1 cellular context compared by ENCODE assay signal in genomic region chr3:48661501-48662139, GRCh38.
TF ChIP-seq lines count a peak whose summit lies in the region.

No MANE protein-coding gene starts in this region.

TF ChIP-seq in HepG2, 621 proteins besides CTCF, POLR2A, EP300 and RAD21 (continued from another document and continues in another):
- TF ChIP-seq SALL1 (CRISPR knock-in tag; IDR thresholded peaks at IDR 0.05) (peak; percentile 100), ZNF556 (CRISPR knock-in tag; IDR thresholded peaks at IDR 0.05; ENCODE audit: borderline replicate concordance) (peak; percentile 99), HNRNPL (IDR thresholded peaks at IDR 0.05; ENCODE audit: low read depth, low read length) (no peak), KLF9 (CRISPR knock-in tag; IDR thresholded peaks at IDR 0.05; ENCODE audit: low read depth) (peak; percentile 100), NCOA2 (CRISPR knock-in tag; IDR thresholded peaks at IDR 0.05) (peak; percentile 97), ZNF501 (CRISPR knock-in tag; IDR thresholded peaks at IDR 0.05) (peak; percentile 100), ZSCAN20 (CRISPR knock-in tag; IDR thresholded peaks at IDR 0.05; ENCODE audit: borderline replicate concordance) (peak; percentile 100), ZNF720 (CRISPR knock-in tag; IDR thresholded peaks at IDR 0.05) (peak; percentile 99), ELF4 (CRISPR knock-in tag; IDR thresholded peaks at IDR 0.05; ENCODE audit: borderline replicate concordance) (peak; percentile 99), ZNF737 (CRISPR knock-in tag; IDR thresholded peaks at IDR 0.05; ENCODE audit: borderline replicate concordance) (peak; percentile 100), SOX13 (IDR thresholded peaks at IDR 0.05) (no peak), SOX13 (CRISPR knock-in tag; conservative IDR thresholded peaks at IDR 0.05 in 1 of 2, IDR thresholded peaks at IDR 0.05 in 1 of 2) (peak in 1 of 2 experiments; percentile 95; a peak in 2 of 4 replicates), ZFP36L2 (CRISPR knock-in tag; IDR thresholded peaks at IDR 0.05) (peak; percentile 100), TFDP2 (CRISPR knock-in tag; IDR thresholded peaks at IDR 0.05) (peak; percentile 93), TAF15 (IDR thresholded peaks at IDR 0.05; ENCODE audit: low read depth, low read length, poor library complexity, severe bottlenecking) (peak; percentile 63), ZBTB43 (CRISPR knock-in tag; conservative IDR thresholded peaks at IDR 0.05) (peak; percentile 100), ZBTB26 (CRISPR knock-in tag; IDR thresholded peaks at IDR 0.05; ENCODE audit: borderline replicate concordance) (peak; percentile 99), GFI1 (CRISPR knock-in tag; IDR thresholded peaks at IDR 0.05; ENCODE audit: borderline replicate concordance) (peak; percentile 97), TRIM24 (CRISPR knock-in tag; IDR thresholded peaks at IDR 0.05) (no peak), DZIP1 (CRISPR knock-in tag; IDR thresholded peaks at IDR 0.05) (peak; percentile 100), ZNF577 (CRISPR knock-in tag; IDR thresholded peaks at IDR 0.05; ENCODE audit: borderline replicate concordance, low read depth) (peak; percentile 99), SMARCC2 (IDR thresholded peaks at IDR 0.05) (no peak), EED (CRISPR knock-in tag; IDR thresholded peaks at IDR 0.05) (peak; percentile 100), SRF (IDR thresholded peaks at IDR 0.05; ENCODE audit: low read depth, low read length) (no peak), ZBTB8A (CRISPR knock-in tag; IDR thresholded peaks at IDR 0.05; ENCODE audit: borderline replicate concordance, low read depth) (peak; percentile 99), ZNF879 (CRISPR knock-in tag; IDR thresholded peaks at IDR 0.05) (peak; percentile 100), PHF21A (CRISPR knock-in tag; IDR thresholded peaks at IDR 0.05) (peak; percentile 90), HMGXB4 (CRISPR knock-in tag; IDR thresholded peaks at IDR 0.05; ENCODE audit: borderline replicate concordance in 1 of 2, low read depth in 1 of 2) (peak; percentile 90 to 98), ZNF781 (CRISPR knock-in tag; IDR thresholded peaks at IDR 0.05; ENCODE audit: borderline replicate concordance, not compliant biosample characterization) (peak; percentile 100), ZBTB7A (CRISPR knock-in tag; IDR thresholded peaks at IDR 0.05) (peak; percentile 100), GZF1 (CRISPR knock-in tag; IDR thresholded peaks at IDR 0.05) (peak; percentile 97), ELF3 (CRISPR knock-in tag; IDR thresholded peaks at IDR 0.05) (peak; percentile 100), E2F1 (CRISPR knock-in tag; IDR thresholded peaks at IDR 0.05) (peak; percentile 99), ZNF136 (CRISPR knock-in tag; IDR thresholded peaks at IDR 0.05; ENCODE audit: low read depth) (peak; percentile 100), TEAD3 (CRISPR knock-in tag; optimal IDR thresholded peaks at IDR 0.05; ENCODE audit: borderline replicate concordance) (peak; percentile 97), ZNF224 (CRISPR knock-in tag; IDR thresholded peaks at IDR 0.05) (peak; percentile 100), NAIF1 (CRISPR knock-in tag; IDR thresholded peaks at IDR 0.05; ENCODE audit: borderline replicate concordance) (peak; percentile 98), MAFG (CRISPR knock-in tag; IDR thresholded peaks at IDR 0.05) (peak; percentile 91), HMGXB3 (CRISPR knock-in tag; IDR thresholded peaks at IDR 0.05; ENCODE audit: borderline replicate concordance) (peak; percentile 99), ZNF12 (CRISPR knock-in tag; IDR thresholded peaks at IDR 0.05) (peak; percentile 99), HBP1 (CRISPR knock-in tag; IDR thresholded peaks at IDR 0.05; ENCODE audit: low read depth) (peak; percentile 100), ZNF597 (CRISPR knock-in tag; IDR thresholded peaks at IDR 0.05) (0 out of 2 replicates have a peak, but pooled peaks have one; percentile 80), ZNF292 (CRISPR knock-in tag; IDR thresholded peaks at IDR 0.05; ENCODE audit: borderline replicate concordance, low read depth) (peak; percentile 94), ZBTB42 (CRISPR knock-in tag; IDR thresholded peaks at IDR 0.05) (peak; percentile 100), KLF12 (CRISPR knock-in tag; IDR thresholded peaks at IDR 0.05; ENCODE audit: borderline replicate concordance) (peak; percentile 100), ETV5 (CRISPR knock-in tag; IDR thresholded peaks at IDR 0.05; ENCODE audit: borderline replicate concordance) (peak; percentile 97), RFX5 (IDR thresholded peaks at IDR 0.05; ENCODE audit: low read depth, low read length) (0 out of 2 replicates have a peak, but pooled peaks have one; percentile 10), GTF3A (CRISPR knock-in tag; conservative IDR thresholded peaks at IDR 0.05) (peak; percentile 86; the same call in 1 of the 2 replicates), ZNF567 (CRISPR knock-in tag; IDR thresholded peaks at IDR 0.05; ENCODE audit: borderline replicate concordance) (peak; percentile 96; the same call in 1 of the 2 replicates)
